15 cellular contexts compared by ENCODE assay signal in the genomic region with DNA sequence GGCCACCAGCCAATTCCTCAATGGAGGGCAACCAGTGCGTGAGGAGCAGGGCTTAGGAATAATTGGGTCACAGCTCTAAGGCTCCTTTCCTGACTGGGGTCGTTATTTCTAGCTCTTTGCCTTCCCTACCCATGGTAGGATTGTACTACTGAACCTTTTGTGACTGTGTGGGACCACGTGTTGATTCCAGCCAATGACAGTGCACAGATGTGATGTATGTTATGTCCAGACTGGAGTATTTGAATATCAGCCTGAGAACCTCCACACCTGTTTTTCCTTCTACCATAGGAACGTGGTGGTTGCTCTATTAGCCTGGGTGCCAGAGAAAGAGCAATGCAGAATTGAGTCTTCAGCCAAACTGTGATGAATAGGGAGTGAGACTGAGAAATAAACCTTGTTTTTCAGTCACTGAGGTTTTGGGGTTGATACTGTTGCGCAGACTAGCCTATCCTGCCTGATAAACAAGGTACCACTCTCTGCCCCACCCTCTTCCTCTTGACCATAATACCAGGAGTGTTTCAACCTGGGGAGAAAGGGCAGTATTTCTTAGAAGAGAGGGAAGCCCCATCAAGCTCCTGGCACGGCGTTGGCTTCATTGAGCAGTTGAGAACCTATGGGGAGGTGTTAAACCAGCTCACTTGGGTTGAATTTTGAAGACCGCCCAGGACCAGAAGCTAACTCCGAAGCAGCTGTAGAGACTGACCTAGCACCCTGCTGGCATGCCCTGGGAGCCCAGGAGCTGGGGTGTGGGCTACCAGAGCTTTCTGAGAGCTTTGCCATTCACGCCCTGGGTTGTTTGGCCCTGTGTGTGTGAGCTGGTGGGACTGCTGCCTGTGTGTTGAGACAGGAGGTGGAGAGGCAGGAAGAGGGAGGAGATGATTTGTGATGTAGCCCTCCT.
DNase-seq lines count a peak whose midpoint lies in the region; ATAC-seq and TF ChIP-seq lines count a peak whose summit lies in the region.
"Had no signal": no experiment of that assay in that cellular context is flagged by ENCODE, and none has a peak within 500 bp of the region (broad histone marks: within the 10 kb centered on the region; RNA-seq: fewer than 3 reads in every experiment).

No MANE protein-coding gene starts in this region.

- H3K4me1 ChIP-seq in CD8-positive, alpha-beta T cell (ENCODE audit: insufficient read depth, low read length): peaks cover 38% of the 10 kb centered on the region
- no peaks in the 10 kb centered on the region for H3K4me1 ChIP-seq in prostate gland (replicated peaks)
- H3K4me1 ChIP-seq: stomach had no signal

- H3K27me3 Mint-ChIP-seq in CD8-positive, alpha-beta T cell (ENCODE audit: low read depth): no peaks in the 10 kb centered on the region

- DNase-seq in CD8-positive, alpha-beta T cell: peak in 5 of 7 experiments; percentile 26 to 78 (median 56)
- peak; percentile 68 for DNase-seq in NAMALWA (ENCODE audit: low spot score)
- peak; percentile 67 to 69 for DNase-seq in activated T-cell treated with anti-CD3 and anti-CD28 coated beads, Interleukin-2, amount 50 U/mL, for 48 hours
- DNase-seq in kidney tubule cell (ENCODE audit: low spot score): peak; percentile 23
- DNase-seq in prostate gland (ENCODE audit: low spot score): no peak
- DNase-seq in Ammon's horn (ENCODE audit: low spot score): no peak
- no peak for DNase-seq in H4 (ENCODE audit: low spot score)
- DNase-seq: NCI-H1436 treated with DMSO at 0.1 percent for 48 hours, NCI-H69, SK-N-SH, stomach had no signal

- ATAC-seq in CD8-positive, alpha-beta T cell: peak; percentile 54
- no peak for ATAC-seq in HG03097 (IDR thresholded peaks at IDR 0.05; ENCODE audit: low FRiP score, unreplicated experiment)

- CTCF ChIA-PET in CD8-positive, alpha-beta T cell (lab: Charles Lee): interaction anchor here (1.0 to 3.9 kb wide), 9 partner anchors 9 to 462 kb away, joined by 3 to 21 read pairs (median 3); no protein-coding TSS in a partner anchor

- H3K27ac Mint-ChIP-seq in CD8-positive, alpha-beta T cell: peak overlapping the region; percentile 89

- POLR2A ChIA-PET in CD8-positive, alpha-beta T cell (lab: Charles Lee): interaction anchor here (0.6 to 4.2 kb wide), 12 partner anchors 8 to 582 kb away, joined by 3 to 23 read pairs (median 3); no protein-coding TSS in a partner anchor

- no peak for TF ChIP-seq POLR2A in prostate gland (IDR thresholded peaks at IDR 0.05)

- H3K9me3 Mint-ChIP-seq in CD8-positive, alpha-beta T cell: no peaks in the 10 kb centered on the region

- no peak for TF ChIP-seq CTCF in CD8-positive, alpha-beta T cell (IDR thresholded peaks at IDR 0.05)
- no peak for TF ChIP-seq CTCF in prostate gland (IDR thresholded peaks at IDR 0.05)

- H3K36me3 Mint-ChIP-seq in CD8-positive, alpha-beta T cell: no peaks in the 10 kb centered on the region

- no peaks in the 10 kb centered on the region for H3K9me3 ChIP-seq in CD8-positive, alpha-beta T cell (ENCODE audit: low read length)
- H3K9me3 ChIP-seq in prostate gland: no peaks in the 10 kb centered on the region
- H3K9me3 ChIP-seq: SK-N-SH, stomach had no signal

- no peaks in the 10 kb centered on the region for H3K36me3 ChIP-seq in CD8-positive, alpha-beta T cell (ENCODE audit: insufficient read depth, low read length)
- no peaks in the 10 kb centered on the region for H3K36me3 ChIP-seq in prostate gland
- H3K36me3 ChIP-seq: stomach had no signal

- H3K27ac ChIP-seq in CD8-positive, alpha-beta T cell (ENCODE audit: low read depth, low read length): peak overlapping the region; percentile 30
- no peak overlapping the region for H3K27ac ChIP-seq in prostate gland
- H3K27ac ChIP-seq: C4-2B, parathyroid adenoma had no signal

- H3K4me3 ChIP-seq in CD8-positive, alpha-beta T cell (ENCODE audit: low read depth, low read length): peak overlapping the region; percentile 20
- H3K4me3 ChIP-seq in prostate gland: no peak overlapping the region
- H3K4me3 ChIP-seq: lung, stomach had no signal

- WGBS in prostate gland: 91% methylated on average over 10 of the region's 10 CpGs

- H3K4me1 Mint-ChIP-seq in CD8-positive, alpha-beta T cell (ENCODE audit: low read depth): peaks cover 68% of the 10 kb centered on the region

- intact Hi-C loops in CD8-positive, alpha-beta T cell (cut with DNase I, micrococcal nuclease): loop anchor here in 1 of 2 experiments (1.0 kb wide), 1 partner anchor 12 kb away; no protein-coding TSS in a partner anchor
- intact Hi-C loops in prostate gland (cut with DNase I): no loop called here

- H3K4me3 Mint-ChIP-seq in CD8-positive, alpha-beta T cell: peak overlapping the region; percentile 44

- no peaks in the 10 kb centered on the region for H3K27me3 ChIP-seq in CD8-positive, alpha-beta T cell (ENCODE audit: insufficient read depth, low read length)
- no peaks in the 10 kb centered on the region for H3K27me3 ChIP-seq in prostate gland (replicated peaks; ENCODE audit: insufficient read depth)

Comparison
In these comparisons a context has a peak if more than half of its experiments do, and no peak if none do; other contexts are left out.
1. DNase-seq: peak in CD8-positive, alpha-beta T cell (5 of 7), NAMALWA (single experiment), activated T-cell treated with anti-CD3 and anti-CD28 coated beads, Interleukin-2, amount 50 U/mL, for 48 hours (2 of 2) and kidney tubule cell (single experiment); none in prostate gland (single experiment), Ammon's horn (single experiment) and H4 (single experiment).